28 cellular contexts compared by ENCODE assay signal in genomic region chr1:106603616-106604015, GRCh38.
"Had no signal": no experiment of that assay in that cellular context is flagged by ENCODE, and none has a peak within 500 bp of the region (broad histone marks: within the 10 kb centered on the region; RNA-seq: fewer than 3 reads in every experiment).

No MANE protein-coding gene starts in this region.

- H3K27me3 ChIP-seq: esophagus muscularis mucosa, heart right ventricle, left lung, neural progenitor cell, right lobe of liver, suprapubic skin, vagina had no signal

- H3K4me3 ChIP-seq: dorsolateral prefrontal cortex, esophagus muscularis mucosa, heart right ventricle, left lung, neural progenitor cell, right lobe of liver, suprapubic skin, vagina had no signal

- H3K4me1 ChIP-seq: esophagus muscularis mucosa, heart right ventricle, left lung, neural progenitor cell, parathyroid adenoma, right lobe of liver, suprapubic skin, vagina had no signal

- H3K27ac ChIP-seq: dorsolateral prefrontal cortex, esophagus muscularis mucosa, heart right ventricle, left lung, neural progenitor cell, parathyroid adenoma, right lobe of liver, suprapubic skin, vagina had no signal

- FAIRE-seq: endothelial cell of umbilical vein, islet of Langerhans, small intestine had no signal

- H3K9me3 Mint-ChIP-seq: nephron, neural progenitor cell had no signal

- H3K36me3 ChIP-seq: esophagus muscularis mucosa, heart right ventricle, left lung, neural progenitor cell, right lobe of liver, suprapubic skin, vagina had no signal

- H3K4me3 Mint-ChIP-seq: naive thymus-derived CD4-positive, alpha-beta T cell; nephron; neural progenitor cell; stimulated activated naive CD8-positive, alpha-beta T cell treated with anti-CD3 and anti-CD28 coated beads, Interleukin-15, amount 100 ng/mL, for 72 hours had no signal

- ATAC-seq: heart right ventricle; left cardiac atrium; left lung; naive thymus-derived CD4-positive, alpha-beta T cell; right lobe of liver; stimulated activated naive CD8-positive, alpha-beta T cell treated with anti-CD3 and anti-CD28 coated beads, Interleukin-15, amount 100 ng/mL, for 72 hours had no signal

- DNase-seq: dorsolateral prefrontal cortex; effector memory CD4-positive, alpha-beta T cell; foreskin melanocyte; glutamatergic neuron; heart right ventricle; hippocampal formation; left cardiac atrium; left lung; mesendoderm; midbrain; naive thymus-derived CD4-positive, alpha-beta T cell; right lobe of liver; small intestine; stimulated activated CD4-positive, alpha-beta T cell treated with anti-CD3 and anti-CD28 coated beads, Interleukin-15, amount 100 ng/mL, for 24 hours; stimulated activated CD4-positive, alpha-beta T cell treated with anti-CD3 and anti-CD28 coated beads, Interleukin-2, amount 100 ng/mL, for 48 hours; stimulated activated CD8-positive, alpha-beta memory T cell treated with anti-CD3 and anti-CD28 coated beads, Interleukin-4, amount 100 ng/mL, for 48 hours; stimulated activated naive CD4-positive, alpha-beta T cell; stimulated activated naive CD8-positive, alpha-beta T cell treated with anti-CD3 and anti-CD28 coated beads, Interleukin-15, amount 100 ng/mL, for 72 hours; trophoblast cell had no signal

- H3K4me1 Mint-ChIP-seq: naive thymus-derived CD4-positive, alpha-beta T cell; nephron; neural progenitor cell; stimulated activated naive CD8-positive, alpha-beta T cell treated with anti-CD3 and anti-CD28 coated beads, Interleukin-15, amount 100 ng/mL, for 72 hours had no signal

- H3K9me3 ChIP-seq: esophagus muscularis mucosa, left lung, right lobe of liver, suprapubic skin, vagina had no signal

- H3K27ac Mint-ChIP-seq: naive thymus-derived CD4-positive, alpha-beta T cell; nephron; neural progenitor cell; progenitor cell of endocrine pancreas; stimulated activated naive CD8-positive, alpha-beta T cell treated with anti-CD3 and anti-CD28 coated beads, Interleukin-15, amount 100 ng/mL, for 72 hours had no signal

- H3K36me3 Mint-ChIP-seq: naive thymus-derived CD4-positive, alpha-beta T cell; neural progenitor cell had no signal

- H3K27me3 Mint-ChIP-seq: naive thymus-derived CD4-positive, alpha-beta T cell; progenitor cell of endocrine pancreas; stimulated activated naive CD8-positive, alpha-beta T cell treated with anti-CD3 and anti-CD28 coated beads, Interleukin-15, amount 100 ng/mL, for 72 hours had no signal
